8 cellular contexts compared by ENCODE assay signal in genomic region chr13:74062933-74063332, GRCh38.
DNase-seq lines count a peak whose midpoint lies in the region; ATAC-seq and TF ChIP-seq lines count a peak whose summit lies in the region.

No MANE protein-coding gene starts in this region.

- 74% methylated on average over 6 of the region's 6 CpGs for WGBS in smooth muscle cell (ENCODE audit: low lambda C conversion rate)

- peak; percentile 68 for ATAC-seq in HG03175 (IDR thresholded peaks at IDR 0.05; ENCODE audit: unreplicated experiment)
- ATAC-seq in left cardiac atrium: peak; percentile 95 to 97

- no peaks in the 10 kb centered on the region for H3K9me3 ChIP-seq in smooth muscle cell (replicated peaks; ENCODE audit: low read depth)

- H3K4me2 ChIP-seq in smooth muscle cell: no peak overlapping the region

- intact Hi-C loops in left cardiac atrium (cut with DNase I): loop anchor here (5.0 to 10.0 kb wide), 2 partner anchors 64 to 72 kb away; partner anchors contain the start of gene KLF12 (in 1 of the 2)

- no peak overlapping the region for H3K4me3 ChIP-seq in smooth muscle cell

- H4K20me1 ChIP-seq in smooth muscle cell (ENCODE audit: low read depth): no peaks in the 10 kb centered on the region

- peaks cover 1% of the 10 kb centered on the region for H3K4me1 ChIP-seq in smooth muscle cell (ENCODE audit: low read depth)

- H2AFZ ChIP-seq in smooth muscle cell (ENCODE audit: low read depth): no peak overlapping the region

- no peaks in the 10 kb centered on the region for H3K27me3 ChIP-seq in smooth muscle cell (ENCODE audit: low read depth)

- H3K79me2 ChIP-seq in smooth muscle cell (ENCODE audit: low read depth): peaks cover 10% of the 10 kb centered on the region

- no peak overlapping the region for H3K27ac ChIP-seq in smooth muscle cell (ENCODE audit: low read depth)

- no peak for TF ChIP-seq CTCF in smooth muscle cell (IDR thresholded peaks at IDR 0.05; ENCODE audit: borderline replicate concordance, insufficient read depth, poor library complexity, severe bottlenecking)

- DNase-seq in stimulated activated naive CD4-positive, alpha-beta T cell treated with Interleukin-2 at 50 U/mL for 16 hours (lab: John Stamatoyannopoulos, UW): peak; percentile 22
- no peak for DNase-seq in stimulated activated naive CD4-positive, alpha-beta T cell (lab: John Stamatoyannopoulos, UW)
- peak; percentile 39 for DNase-seq in activated T-cell treated with anti-CD3 and anti-CD28 coated beads, Interleukin-2, amount 50 U/mL, for 1 hour
- DNase-seq in left cardiac atrium (peak; percentile 60), DMS 273 (lab: John Stamatoyannopoulos, UW; ENCODE audit: unreplicated experiment) (no peak), smooth muscle cell (lab: John Stamatoyannopoulos, UW; ENCODE audit: unreplicated experiment) (no peak)
- peak; percentile 53 for DNase-seq in stimulated activated CD4-positive, alpha-beta T cell treated with anti-CD3 and anti-CD28 coated beads, Interleukin-15, amount 100 ng/mL, for 24 hours

- H3K36me3 ChIP-seq in smooth muscle cell (ENCODE audit: low read depth): peaks cover 5% of the 10 kb centered on the region

- no peak overlapping the region for H3K9ac ChIP-seq in smooth muscle cell (ENCODE audit: low read depth)

- H3F3A ChIP-seq in smooth muscle cell (ENCODE audit: low read depth): no peaks in the 10 kb centered on the region

Comparison
In these comparisons a context has a peak if more than half of its experiments do, and no peak if none do; other contexts are left out.
1. DNase-seq: peak in stimulated activated naive CD4-positive, alpha-beta T cell treated with Interleukin-2 at 50 U/mL for 16 hours (single experiment), activated T-cell treated with anti-CD3 and anti-CD28 coated beads, Interleukin-2, amount 50 U/mL, for 1 hour (single experiment), left cardiac atrium (single experiment) and stimulated activated CD4-positive, alpha-beta T cell treated with anti-CD3 and anti-CD28 coated beads, Interleukin-15, amount 100 ng/mL, for 24 hours (single experiment); none in stimulated activated naive CD4-positive, alpha-beta T cell (0 of 6), DMS 273 (single experiment) and smooth muscle cell (single experiment).